ENCODE assay signal across 1 cellular context in the genomic region with DNA sequence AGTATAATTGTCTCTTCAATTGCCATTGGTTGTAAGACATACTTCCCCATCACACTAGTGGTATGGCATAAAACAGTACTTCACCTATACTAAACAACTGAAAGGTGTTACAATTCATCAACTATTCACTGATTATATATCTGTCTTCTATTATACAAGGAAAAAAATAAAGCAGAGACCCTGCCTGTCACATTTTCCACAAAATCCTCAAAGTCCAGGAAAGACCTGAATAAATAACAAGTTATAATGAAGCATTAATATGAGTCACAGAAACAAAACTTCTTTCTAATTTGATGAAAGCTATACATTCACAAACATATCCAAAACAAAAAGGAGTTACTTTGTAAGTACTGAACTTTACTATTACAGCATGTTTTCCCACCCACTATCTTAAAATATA.
TF ChIP-seq lines count a peak whose summit lies in the region.

No MANE protein-coding gene starts in this region.

TF ChIP-seq in SK-N-SH treated with all-trans-retinoic acid at 6 μM for 48 hours, 23 proteins besides CTCF, POLR2A, EP300 and RAD21 (continued from another document):
- TF ChIP-seq TCF4 (CRISPR knock-in tag; IDR thresholded peaks at IDR 0.05; ENCODE audit: borderline replicate concordance) (no peak), ZNF565 (CRISPR knock-in tag; conservative IDR thresholded peaks at IDR 0.05; ENCODE audit: low read depth) (no peak), PPARA (CRISPR knock-in tag; IDR thresholded peaks at IDR 0.05; ENCODE audit: borderline replicate concordance) (no peak), OSR1 (CRISPR knock-in tag; IDR thresholded peaks at IDR 0.05) (no peak)
- TF ChIP-seq, protein P1, sequence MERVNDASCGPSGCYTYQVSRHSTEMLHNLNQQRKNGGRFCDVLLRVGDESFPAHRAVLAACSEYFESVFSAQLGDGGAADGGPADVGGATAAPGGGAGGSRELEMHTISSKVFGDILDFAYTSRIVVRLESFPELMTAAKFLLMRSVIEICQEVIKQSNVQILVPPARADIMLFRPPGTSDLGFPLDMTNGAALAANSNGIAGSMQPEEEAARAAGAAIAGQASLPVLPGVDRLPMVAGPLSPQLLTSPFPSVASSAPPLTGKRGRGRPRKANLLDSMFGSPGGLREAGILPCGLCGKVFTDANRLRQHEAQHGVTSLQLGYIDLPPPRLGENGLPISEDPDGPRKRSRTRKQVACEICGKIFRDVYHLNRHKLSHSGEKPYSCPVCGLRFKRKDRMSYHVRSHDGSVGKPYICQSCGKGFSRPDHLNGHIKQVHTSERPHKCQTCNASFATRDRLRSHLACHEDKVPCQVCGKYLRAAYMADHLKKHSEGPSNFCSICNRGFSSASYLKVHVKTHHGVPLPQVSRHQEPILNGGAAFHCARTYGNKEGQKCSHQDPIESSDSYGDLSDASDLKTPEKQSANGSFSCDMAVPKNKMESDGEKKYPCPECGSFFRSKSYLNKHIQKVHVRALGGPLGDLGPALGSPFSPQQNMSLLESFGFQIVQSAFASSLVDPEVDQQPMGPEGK (CRISPR knock-in tag; IDR thresholded peaks at IDR 0.05; ENCODE audit: borderline replicate concordance), result no peak
